ENCODE assay signal across 11 cellular contexts in the genomic region with DNA sequence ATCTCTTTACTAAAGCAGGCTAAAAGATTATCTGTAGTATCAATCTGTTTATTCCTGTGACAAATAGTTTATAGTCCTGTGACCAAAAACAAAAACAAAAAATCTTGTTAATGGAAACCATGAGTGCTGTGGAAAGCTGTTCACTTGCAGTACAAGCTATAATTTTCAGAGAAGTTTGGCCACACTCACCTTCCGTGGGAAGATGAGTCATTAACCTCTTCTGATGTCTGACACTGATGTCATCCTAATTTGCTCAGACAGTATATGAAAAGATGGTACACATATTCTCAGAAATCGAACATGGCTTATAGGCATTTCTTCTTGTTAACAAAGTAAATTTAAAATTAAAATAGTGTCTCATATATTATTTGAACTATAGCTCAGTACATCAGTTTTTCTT. TPM values are rescaled to one million over a fixed set of nuclear protein-coding genes. Genes with fewer than 3 reads are reported as not detected.
DNase-seq lines count a peak whose midpoint lies in the region; ATAC-seq and TF ChIP-seq lines count a peak whose summit lies in the region.
"Had no signal": no experiment of that assay in that cellular context is flagged by ENCODE, and none has a peak within 500 bp of the region (broad histone marks: within the 10 kb centered on the region; RNA-seq: fewer than 3 reads in every experiment).

No MANE protein-coding gene starts in this region.

- H3K27ac Mint-ChIP-seq in naive thymus-derived CD4-positive, alpha-beta T cell: peak overlapping the region in 4 of 9 donors; percentile 19 to 93 (median 27)
- H3K27ac Mint-ChIP-seq: IgD-negative memory B cell had no signal

- no peak for TF ChIP-seq CTCF in heart right ventricle (IDR thresholded peaks at IDR 0.05)

- intact Hi-C loops in naive thymus-derived CD4-positive, alpha-beta T cell (cut with micrococcal nuclease): loop anchor here in 1 of 2 donors (1.0 to 5.0 kb wide), 6 partner anchors 13 to 1320 kb away; a partner anchor contains a TSS
- intact Hi-C loops in heart right ventricle (cut with DNase I): no loop called here

- CTCF ChIA-PET in naive thymus-derived CD4-positive, alpha-beta T cell (lab: Charles Lee): no interaction called here

- H3K9me3 Mint-ChIP-seq in naive thymus-derived CD4-positive, alpha-beta T cell: no peaks in the 10 kb centered on the region
- H3K9me3 Mint-ChIP-seq: IgD-negative memory B cell had no signal

- no peak overlapping the region for H3K27ac ChIP-seq in naive thymus-derived CD4-positive, alpha-beta T cell (ENCODE audit: low read depth, low read length)
- H3K27ac ChIP-seq in heart right ventricle: no peak overlapping the region
- H3K27ac ChIP-seq: thyroid gland had no signal

- peaks cover 0 to 51% (median 8%) of the 10 kb centered on the region in 7 donors for H3K4me1 Mint-ChIP-seq in naive thymus-derived CD4-positive, alpha-beta T cell

- peak; percentile 65 for ATAC-seq in GM18519 (IDR thresholded peaks at IDR 0.05; ENCODE audit: low FRiP score, unreplicated experiment)
- ATAC-seq in naive thymus-derived CD4-positive, alpha-beta T cell: peak; percentile 45
- ATAC-seq in GM21786 (IDR thresholded peaks at IDR 0.05; ENCODE audit: unreplicated experiment): no peak
- ATAC-seq in heart right ventricle: no peak
- ATAC-seq in GM21825 (IDR thresholded peaks at IDR 0.05; ENCODE audit: unreplicated experiment): no peak
- ATAC-seq: left colon had no signal

- WGBS in heart right ventricle, 2 donors: 67 to 68% methylated on average over 2 of the region's 2 CpGs

- H3K27me3 Mint-ChIP-seq in naive thymus-derived CD4-positive, alpha-beta T cell: no peaks in the 10 kb centered on the region

- no peaks in the 10 kb centered on the region for H3K27me3 ChIP-seq in naive thymus-derived CD4-positive, alpha-beta T cell (ENCODE audit: control insufficient read depth in 2 of 2, insufficient read depth in 2 of 2, low read length in 2 of 2)
- H3K27me3 ChIP-seq in heart right ventricle: peaks cover 0 to 8% (median 0%) of the 10 kb centered on the region in 7 donors
- H3K27me3 ChIP-seq: thyroid gland had no signal

- POLR2A ChIA-PET in naive thymus-derived CD4-positive, alpha-beta T cell (lab: Charles Lee): no interaction called here

- H3K9me3 ChIP-seq in naive thymus-derived CD4-positive, alpha-beta T cell (ENCODE audit: control insufficient read depth in 2 of 3, low read length in 3 of 3): no peaks in the 10 kb centered on the region
- H3K9me3 ChIP-seq in heart right ventricle: no peaks in the 10 kb centered on the region
- H3K9me3 ChIP-seq: thyroid gland had no signal

- H3K36me3 ChIP-seq in naive thymus-derived CD4-positive, alpha-beta T cell (ENCODE audit: control insufficient read depth in 2 of 3, insufficient read depth in 3 of 3, low read length in 3 of 3): no peaks in the 10 kb centered on the region
- H3K36me3 ChIP-seq in heart right ventricle: no peaks in the 10 kb centered on the region
- H3K36me3 ChIP-seq: thyroid gland had no signal

- H3K4me3 ChIP-seq in naive thymus-derived CD4-positive, alpha-beta T cell (ENCODE audit: low read length): no peak overlapping the region
- H3K4me3 ChIP-seq in heart right ventricle: no peak overlapping the region
- H3K4me3 ChIP-seq: thyroid gland had no signal

- DNase-seq in OCI-M1 (lab: John Stamatoyannopoulos, UW) (peak; percentile 29), NCI-H1417 (lab: John Stamatoyannopoulos, UW) (no peak), heart right ventricle (no peak)
- peak; percentile 40 for DNase-seq in activated naive CD4-positive, alpha-beta T cell treated with anti-CD3 and anti-CD28 coated beads, Interleukin-2, amount 50 U/mL, for 16 hours
- DNase-seq in naive thymus-derived CD4-positive, alpha-beta T cell: peak in 1 of 9 donors; percentile 31
- DNase-seq: left colon, thyroid gland had no signal

- H3K4me3 Mint-ChIP-seq in naive thymus-derived CD4-positive, alpha-beta T cell: peak overlapping the region in 1 of 10 donors; percentile 80
- H3K4me3 Mint-ChIP-seq: IgD-negative memory B cell had no signal

- no peaks in the 10 kb centered on the region for H3K4me1 ChIP-seq in naive thymus-derived CD4-positive, alpha-beta T cell (ENCODE audit: control insufficient read depth in 2 of 2, insufficient read depth in 2 of 2, low read length in 2 of 2)
- H3K4me1 ChIP-seq in heart right ventricle: no peaks in the 10 kb centered on the region
- H3K4me1 ChIP-seq: thyroid gland had no signal

- peaks cover 0 to 10% (median 0%) of the 10 kb centered on the region in 5 donors for H3K36me3 Mint-ChIP-seq in naive thymus-derived CD4-positive, alpha-beta T cell

RNA-seq across cellular contexts. Expression of a gene that starts 19.9 kb away (rescaled TPM):
- total RNA-seq in naive thymus-derived CD4-positive, alpha-beta T cell: 1 to 10 TPM in 1 of 5 experiments, not detected in 4; 3.1 TPM
- polyA plus RNA-seq in naive thymus-derived CD4-positive, alpha-beta T cell: not detected
- under 1 TPM in 7 of 10 donors, not detected in 3; 0.05 to 0.68 (median 0.07) TPM for total RNA-seq in heart right ventricle
- under 1 TPM; 0.03 to 0.07 TPM for polyA plus RNA-seq in heart right ventricle
- polyA plus RNA-seq: IgD-negative memory B cell had no signal

Comparison
In these comparisons a context has a peak if more than half of its experiments do, and no peak if none do; other contexts are left out.
1. ATAC-seq: peak in GM18519 (single experiment) and naive thymus-derived CD4-positive, alpha-beta T cell (single experiment); none in GM21786 (single experiment), heart right ventricle (0 of 8) and GM21825 (single experiment).
2. DNase-seq: peak in OCI-M1 (single experiment) and activated naive CD4-positive, alpha-beta T cell treated with anti-CD3 and anti-CD28 coated beads, Interleukin-2, amount 50 U/mL, for 16 hours (single experiment); none in NCI-H1417 (0 of 3) and heart right ventricle (0 of 2).